ENCODE assay signal across 2 cellular contexts in the genomic region with DNA sequence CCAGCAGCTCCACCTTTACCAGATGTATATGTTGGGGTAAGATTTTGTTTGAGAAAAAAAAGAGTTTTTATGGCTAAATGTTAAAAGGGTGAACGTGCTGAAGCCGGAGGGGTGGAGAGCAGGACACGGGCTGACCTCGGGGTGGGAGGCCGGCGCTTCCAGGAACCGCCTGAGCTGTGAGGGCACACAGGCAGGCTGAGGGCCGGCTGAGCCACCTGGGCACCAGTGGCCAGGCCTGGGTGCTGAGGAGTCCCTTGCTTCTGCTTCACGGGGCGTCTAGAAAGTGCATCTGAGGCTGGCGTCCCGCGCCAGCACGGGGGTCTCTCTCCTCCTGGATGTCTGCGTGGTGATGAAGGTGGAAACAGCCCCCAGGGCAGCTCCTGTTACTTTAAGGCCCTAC.
TF ChIP-seq lines count a peak whose summit lies in the region.

No MANE protein-coding gene starts in this region.

TF ChIP-seq in SK-N-SH, 30 proteins besides CTCF, POLR2A, EP300 and RAD21 (continued from another document):
- no peak for TF ChIP-seq NFIC (IDR thresholded peaks at IDR 0.05; ENCODE audit: borderline replicate concordance)
- no peak for TF ChIP-seq CHD2 (IDR thresholded peaks at IDR 0.05; ENCODE audit: low read length, partially characterized antibody)
- TF ChIP-seq RCOR1 (IDR thresholded peaks at IDR 0.05; ENCODE audit: low read length), result no peak
- no peak for TF ChIP-seq FOXM1 (IDR thresholded peaks at IDR 0.05; ENCODE audit: low read depth)
- no peak for TF ChIP-seq EZH2phosphoT487 (IDR thresholded peaks at IDR 0.05; ENCODE audit: borderline replicate concordance, low read depth)
- TF ChIP-seq YY1 (IDR thresholded peaks at IDR 0.05; ENCODE audit: low read depth), result no peak
- no peak for TF ChIP-seq FOSL2 (IDR thresholded peaks at IDR 0.05; ENCODE audit: borderline replicate concordance, low read depth)
- TF ChIP-seq, protein P1, sequence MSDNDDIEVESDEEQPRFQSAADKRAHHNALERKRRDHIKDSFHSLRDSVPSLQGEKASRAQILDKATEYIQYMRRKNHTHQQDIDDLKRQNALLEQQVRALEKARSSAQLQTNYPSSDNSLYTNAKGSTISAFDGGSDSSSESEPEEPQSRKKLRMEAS (IDR thresholded peaks at IDR 0.05; ENCODE audit: low read depth), result no peak
- TF ChIP-seq MXI1 (IDR thresholded peaks at IDR 0.05; ENCODE audit: low read depth, low read length), result no peak
- TF ChIP-seq USF2 (IDR thresholded peaks at IDR 0.05; ENCODE audit: borderline replicate concordance, low read depth, low read length), result no peak
- no peak for TF ChIP-seq SIN3A (IDR thresholded peaks at IDR 0.05; ENCODE audit: borderline replicate concordance, low read depth, low read length)
- TF ChIP-seq GATA2 (CRISPR knock-in tag; IDR thresholded peaks at IDR 0.05), result no peak
- TF ChIP-seq JUND (IDR thresholded peaks at IDR 0.05), result no peak

TF ChIP-seq in SK-N-SH treated with all-trans-retinoic acid at 6 μM for 48 hours, 23 proteins besides CTCF, POLR2A, EP300 and RAD21 (continued from another document):
- TF ChIP-seq, protein P2, sequence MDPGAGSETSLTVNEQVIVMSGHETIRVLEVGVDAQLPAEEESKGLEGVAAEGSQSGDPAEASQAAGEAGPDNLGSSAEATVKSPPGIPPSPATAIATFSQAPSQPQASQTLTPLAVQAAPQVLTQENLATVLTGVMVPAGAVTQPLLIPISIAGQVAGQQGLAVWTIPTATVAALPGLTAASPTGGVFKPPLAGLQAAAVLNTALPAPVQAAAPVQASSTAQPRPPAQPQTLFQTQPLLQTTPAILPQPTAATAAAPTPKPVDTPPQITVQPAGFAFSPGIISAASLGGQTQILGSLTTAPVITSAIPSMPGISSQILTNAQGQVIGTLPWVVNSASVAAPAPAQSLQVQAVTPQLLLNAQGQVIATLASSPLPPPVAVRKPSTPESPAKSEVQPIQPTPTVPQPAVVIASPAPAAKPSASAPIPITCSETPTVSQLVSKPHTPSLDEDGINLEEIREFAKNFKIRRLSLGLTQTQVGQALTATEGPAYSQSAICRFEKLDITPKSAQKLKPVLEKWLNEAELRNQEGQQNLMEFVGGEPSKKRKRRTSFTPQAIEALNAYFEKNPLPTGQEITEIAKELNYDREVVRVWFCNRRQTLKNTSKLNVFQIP (CRISPR knock-in tag; IDR thresholded peaks at IDR 0.05; ENCODE audit: borderline replicate concordance, low read depth), result no peak
- TF ChIP-seq TCF4 (CRISPR knock-in tag; IDR thresholded peaks at IDR 0.05; ENCODE audit: borderline replicate concordance) (no peak), ZNF8 (CRISPR knock-in tag; IDR thresholded peaks at IDR 0.05) (no peak)
- TF ChIP-seq, protein P3, sequence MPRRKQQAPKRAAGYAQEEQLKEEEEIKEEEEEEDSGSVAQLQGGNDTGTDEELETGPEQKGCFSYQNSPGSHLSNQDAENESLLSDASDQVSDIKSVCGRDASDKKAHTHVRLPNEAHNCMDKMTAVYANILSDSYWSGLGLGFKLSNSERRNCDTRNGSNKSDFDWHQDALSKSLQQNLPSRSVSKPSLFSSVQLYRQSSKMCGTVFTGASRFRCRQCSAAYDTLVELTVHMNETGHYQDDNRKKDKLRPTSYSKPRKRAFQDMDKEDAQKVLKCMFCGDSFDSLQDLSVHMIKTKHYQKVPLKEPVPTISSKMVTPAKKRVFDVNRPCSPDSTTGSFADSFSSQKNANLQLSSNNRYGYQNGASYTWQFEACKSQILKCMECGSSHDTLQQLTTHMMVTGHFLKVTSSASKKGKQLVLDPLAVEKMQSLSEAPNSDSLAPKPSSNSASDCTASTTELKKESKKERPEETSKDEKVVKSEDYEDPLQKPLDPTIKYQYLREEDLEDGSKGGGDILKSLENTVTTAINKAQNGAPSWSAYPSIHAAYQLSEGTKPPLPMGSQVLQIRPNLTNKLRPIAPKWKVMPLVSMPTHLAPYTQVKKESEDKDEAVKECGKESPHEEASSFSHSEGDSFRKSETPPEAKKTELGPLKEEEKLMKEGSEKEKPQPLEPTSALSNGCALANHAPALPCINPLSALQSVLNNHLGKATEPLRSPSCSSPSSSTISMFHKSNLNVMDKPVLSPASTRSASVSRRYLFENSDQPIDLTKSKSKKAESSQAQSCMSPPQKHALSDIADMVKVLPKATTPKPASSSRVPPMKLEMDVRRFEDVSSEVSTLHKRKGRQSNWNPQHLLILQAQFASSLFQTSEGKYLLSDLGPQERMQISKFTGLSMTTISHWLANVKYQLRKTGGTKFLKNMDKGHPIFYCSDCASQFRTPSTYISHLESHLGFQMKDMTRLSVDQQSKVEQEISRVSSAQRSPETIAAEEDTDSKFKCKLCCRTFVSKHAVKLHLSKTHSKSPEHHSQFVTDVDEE (CRISPR knock-in tag; IDR thresholded peaks at IDR 0.05), result no peak
